ENCODE assay signal across 8 cellular contexts in genomic region chr10:97234403-97234802, GRCh38. TPM values are rescaled to one million over a fixed set of nuclear protein-coding genes. Genes with fewer than 3 reads are reported as not detected.
DNase-seq lines count a peak whose midpoint lies in the region; ATAC-seq and TF ChIP-seq lines count a peak whose summit lies in the region.

No MANE protein-coding gene starts in this region.

- no peaks in the 10 kb centered on the region for H3K36me3 Mint-ChIP-seq in glutamatergic neuron (ENCODE audit: unreplicated experiment)
- peaks cover 32% of the 10 kb centered on the region for H3K36me3 Mint-ChIP-seq in activated CD4-positive, alpha-beta memory T cell treated with anti-CD3 and anti-CD28 coated beads, Interleukin-2, amount 10 ng/mL, durations not matched to agents 7 days and 5 days (ENCODE audit: low read depth)

- POLR2A ChIA-PET in activated CD4-positive, alpha-beta memory T cell treated with anti-CD3 and anti-CD28 coated beads, Interleukin-2, amount 10 ng/mL, durations not matched to agents 7 days and 5 days (lab: Charles Lee): no interaction called here

- H4K20me1 ChIP-seq in DOHH2 (ENCODE audit: control insufficient read depth, insufficient read depth, low read depth, low read length): no peaks in the 10 kb centered on the region
- H4K20me1 ChIP-seq in SU-DHL-6 (ENCODE audit: low read depth, low read length): no peaks in the 10 kb centered on the region

- no peak overlapping the region for H3K9ac ChIP-seq in SU-DHL-6 (ENCODE audit: low read length)

- H3K79me2 ChIP-seq in DOHH2 (ENCODE audit: control insufficient read depth, low read length) (no peaks in the 10 kb centered on the region), SU-DHL-6 (ENCODE audit: insufficient read depth, low read length) (no peaks in the 10 kb centered on the region)

- H3K27ac ChIP-seq in DOHH2 (ENCODE audit: low read depth, low read length) (no peak overlapping the region), SU-DHL-6 (ENCODE audit: low read depth, low read length) (no peak overlapping the region), tibial nerve (no peak overlapping the region)

- H3K27me3 ChIP-seq in DOHH2 (ENCODE audit: control insufficient read depth, low read length) (no peaks in the 10 kb centered on the region), SU-DHL-6 (ENCODE audit: low read length) (no peaks in the 10 kb centered on the region), tibial nerve (no peaks in the 10 kb centered on the region)

- ATAC-seq in GM19324 (IDR thresholded peaks at IDR 0.05; ENCODE audit: low FRiP score, unreplicated experiment): no peak
- no peak for ATAC-seq in HG02885 (IDR thresholded peaks at IDR 0.05; ENCODE audit: poor library complexity, unreplicated experiment)

- no peak overlapping the region for H2AFZ ChIP-seq in SU-DHL-6 (ENCODE audit: low read depth, low read length, severe bottlenecking)

- 41 to 61% methylated on average over 1 of the region's 1 CpG for WGBS in tibial nerve, 2 donors

- TF ChIP-seq CTCF in DOHH2 (IDR thresholded peaks at IDR 0.05; ENCODE audit: low read depth, low read length, poor library complexity, severe bottlenecking) (peak; percentile 57), SU-DHL-6 (IDR thresholded peaks at IDR 0.05; ENCODE audit: insufficient read depth, low read length, poor library complexity, severe bottlenecking) (peak; percentile 48), glutamatergic neuron (IDR thresholded peaks at IDR 0.05; ENCODE audit: partially characterized antibody, unreplicated experiment) (peak; percentile 78), tibial nerve (IDR thresholded peaks at IDR 0.05) (peak in 4 of 5 experiments; percentile 38 to 50 (median 48))

- H3K9me2 ChIP-seq in DOHH2 (replicated peaks; ENCODE audit: control insufficient read depth, low read length): no peaks in the 10 kb centered on the region
- no peaks in the 10 kb centered on the region for H3K9me2 ChIP-seq in SU-DHL-6 (replicated peaks; ENCODE audit: insufficient read depth, low read length)

- no peaks in the 10 kb centered on the region for H3K27me3 Mint-ChIP-seq in glutamatergic neuron (ENCODE audit: unreplicated experiment)
- H3K27me3 Mint-ChIP-seq in activated CD4-positive, alpha-beta memory T cell treated with anti-CD3 and anti-CD28 coated beads, Interleukin-2, amount 10 ng/mL, durations not matched to agents 7 days and 5 days: no peaks in the 10 kb centered on the region

- H3K4me2 ChIP-seq in DOHH2 (ENCODE audit: low read length) (no peak overlapping the region), SU-DHL-6 (ENCODE audit: low read depth, low read length, poor library complexity, severe bottlenecking) (no peak overlapping the region)

- H3K4me1 ChIP-seq in DOHH2 (ENCODE audit: control insufficient read depth, low read length) (no peaks in the 10 kb centered on the region), tibial nerve (no peaks in the 10 kb centered on the region)

- TF ChIP-seq POLR2A in tibial nerve (IDR thresholded peaks at IDR 0.05): no peak

- TF ChIP-seq EP300 in tibial nerve (IDR thresholded peaks at IDR 0.05): no peak

- H3K4me3 Mint-ChIP-seq in glutamatergic neuron (ENCODE audit: unreplicated experiment): no peak overlapping the region
- H3K4me3 Mint-ChIP-seq in activated CD4-positive, alpha-beta memory T cell treated with anti-CD3 and anti-CD28 coated beads, Interleukin-2, amount 10 ng/mL, durations not matched to agents 7 days and 5 days: no peak overlapping the region

- no peak overlapping the region for H3K27ac Mint-ChIP-seq in glutamatergic neuron (ENCODE audit: unreplicated experiment)
- H3K27ac Mint-ChIP-seq in activated CD4-positive, alpha-beta memory T cell treated with anti-CD3 and anti-CD28 coated beads, Interleukin-2, amount 10 ng/mL, durations not matched to agents 7 days and 5 days: no peak overlapping the region

- no peaks in the 10 kb centered on the region for H3K4me1 Mint-ChIP-seq in glutamatergic neuron (ENCODE audit: low read depth, unreplicated experiment)
- H3K4me1 Mint-ChIP-seq in activated CD4-positive, alpha-beta memory T cell treated with anti-CD3 and anti-CD28 coated beads, Interleukin-2, amount 10 ng/mL, durations not matched to agents 7 days and 5 days: peaks cover 9% of the 10 kb centered on the region

- H3K9me3 ChIP-seq in DOHH2 (ENCODE audit: control insufficient read depth, insufficient read depth, low read length) (no peaks in the 10 kb centered on the region), SU-DHL-6 (ENCODE audit: insufficient read depth, low read length) (no peaks in the 10 kb centered on the region), tibial nerve (no peaks in the 10 kb centered on the region)

- 0 out of 2 replicates have a peak, but pooled peaks cover 6% of the 10 kb centered on the region for H3F3A ChIP-seq in DOHH2 (ENCODE audit: control insufficient read depth, insufficient read depth)
- H3F3A ChIP-seq in SU-DHL-6 (ENCODE audit: insufficient read depth): no peaks in the 10 kb centered on the region; the same call in 1 of the 2 replicates

- DNase-seq in LoVo (ENCODE audit: low spot score): peak; percentile 19
- no peak for DNase-seq in glutamatergic neuron
- DNase-seq in tibial nerve (ENCODE audit: low spot score in 2 of 2): peak in 1 of 2 donors; percentile 13
- no peak for DNase-seq in activated CD4-positive, alpha-beta memory T cell treated with anti-CD3 and anti-CD28 coated beads, Interleukin-2, amount 10 ng/mL, durations not matched to agents 7 days and 5 days

- CTCF ChIA-PET in activated CD4-positive, alpha-beta memory T cell treated with anti-CD3 and anti-CD28 coated beads, Interleukin-2, amount 10 ng/mL, durations not matched to agents 7 days and 5 days (lab: Charles Lee): interaction anchor here (0.6 to 4.9 kb wide), 19 partner anchors 10 to 941 kb away, joined by 3 to 32 read pairs (median 3); no protein-coding TSS in a partner anchor

- no peaks in the 10 kb centered on the region for H3K9me3 Mint-ChIP-seq in glutamatergic neuron (ENCODE audit: unreplicated experiment)
- H3K9me3 Mint-ChIP-seq in activated CD4-positive, alpha-beta memory T cell treated with anti-CD3 and anti-CD28 coated beads, Interleukin-2, amount 10 ng/mL, durations not matched to agents 7 days and 5 days: no peaks in the 10 kb centered on the region

- no peak overlapping the region for H3K4me3 ChIP-seq in DOHH2 (ENCODE audit: low read length)
- H3K4me3 ChIP-seq in SU-DHL-6 (ENCODE audit: insufficient read depth, low read length, poor library complexity, severe bottlenecking): no peak overlapping the region
- no peak overlapping the region for H3K4me3 ChIP-seq in tibial nerve

- H3K36me3 ChIP-seq in DOHH2 (ENCODE audit: control insufficient read depth, low read length) (peaks cover 37% of the 10 kb centered on the region), SU-DHL-6 (ENCODE audit: low read length) (0 out of 2 replicates have a peak, but pooled peaks cover 8% of the 10 kb centered on the region), tibial nerve (peaks cover 0 to 57% (median 0%) of the 10 kb centered on the region in 3 donors)

RNA-seq across cellular contexts. Expression of gene SLIT1, which starts 48.6 kb away (rescaled TPM):
- 11.3 TPM for total RNA-seq in glutamatergic neuron (ENCODE audit: unreplicated experiment)
- 1 to 10 TPM in 2 of 4 donors, under 1 TPM in 2; 0.78 to 3.1 (median 1.3) TPM for total RNA-seq in tibial nerve
- under 1 TPM; 0.30 to 0.35 TPM for total RNA-seq in activated CD4-positive, alpha-beta memory T cell treated with anti-CD3 and anti-CD28 coated beads, Interleukin-2, amount 10 ng/mL, durations not matched to agents 7 days and 5 days

RNA-seq across cellular contexts. Expression of gene ARHGAP19, which starts 58.0 kb away (rescaled TPM):
- total RNA-seq in glutamatergic neuron (ENCODE audit: unreplicated experiment) (9.8 TPM), tibial nerve (100 to 1,000 TPM in 1 of 4 donors, 10 to 100 TPM in 3; 37.5 to 109 (median 77.7) TPM)
- total RNA-seq in activated CD4-positive, alpha-beta memory T cell treated with anti-CD3 and anti-CD28 coated beads, Interleukin-2, amount 10 ng/mL, durations not matched to agents 7 days and 5 days: 10 to 100 TPM; 47.0 to 54.4 TPM
